19 cellular contexts compared by ENCODE assay signal in the genomic region with DNA sequence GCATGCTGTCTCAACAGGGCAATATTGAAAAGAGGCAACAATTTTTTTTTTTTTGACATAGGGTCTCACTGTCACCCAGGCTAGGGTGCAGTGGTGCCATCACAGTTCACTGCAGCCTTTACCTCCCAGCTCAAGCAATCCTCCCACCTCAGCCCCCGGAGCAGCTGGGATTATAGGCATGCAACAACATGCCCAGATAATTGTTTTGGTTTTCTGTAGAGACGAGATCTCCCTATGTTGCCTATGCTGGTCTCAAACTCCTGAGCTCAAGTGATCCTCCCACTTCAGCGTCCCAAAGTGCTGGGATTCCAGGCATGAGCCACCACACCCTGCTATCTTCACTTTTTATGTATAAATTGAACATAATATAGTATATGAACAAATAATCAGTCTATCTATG.
"Had no signal": no experiment of that assay in that cellular context is flagged by ENCODE, and none has a peak within 500 bp of the region (broad histone marks: within the 10 kb centered on the region; RNA-seq: fewer than 3 reads in every experiment).

No MANE protein-coding gene starts in this region.

- ATAC-seq: activated T-cell treated with anti-CD3 and anti-CD28 coated beads, Interleukin-2, amount 50 U/mL, for 72 hours; right lobe of liver; T-helper 17 cell; upper lobe of right lung had no signal

- H3K4me1 ChIP-seq: right lobe of liver, thyroid gland, upper lobe of right lung had no signal

- H3K27ac ChIP-seq: neutrophil, right lobe of liver, skin epidermis, thyroid gland, upper lobe of right lung had no signal

- H3K27me3 ChIP-seq: neutrophil, ovary, right lobe of liver, thyroid gland, upper lobe of right lung had no signal

- H3K4me3 ChIP-seq: ovary, right lobe of liver, skin epidermis, thyroid gland, upper lobe of right lung had no signal

- H3K36me3 ChIP-seq: neutrophil, ovary, right lobe of liver, upper lobe of right lung had no signal

- DNase-seq: activated CD4-positive, alpha-beta memory T cell treated with anti-CD3 and anti-CD28 coated beads, Interleukin-2, amount 10 ng/mL, durations not matched to agents 7 days and 5 days; activated CD4-positive, alpha-beta T cell treated with anti-CD3 and anti-CD28 coated beads for 48 hours; activated effector memory CD4-positive, alpha-beta T cell treated with Interleukin-2 at 50 U/mL for 16 hours; activated naive CD4-positive, alpha-beta T cell treated with anti-CD3 and anti-CD28 coated beads for 36 hours; activated naive CD8-positive, alpha-beta T cell treated with anti-CD3 and anti-CD28 coated beads, Interleukin-2, amount 10 ng/mL, durations not matched to agents 7 days and 5 days; activated T-cell treated with anti-CD3 and anti-CD28 coated beads, Interleukin-2, amount 50 U/mL, for 72 hours; erythroblast; foreskin fibroblast; hippocampal formation; kidney glomerular epithelial cell; ovary; right lobe of liver; stimulated activated CD4-positive, alpha-beta T cell treated with anti-CD3 and anti-CD28 coated beads, Interleukin-1b, Interleukin-23, amount 100 ng/mL, for 48 hours; substantia nigra; T-helper 17 cell; thyroid gland; upper lobe of right lung had no signal

- H3K9me3 ChIP-seq: neutrophil, ovary, right lobe of liver, thyroid gland, upper lobe of right lung had no signal
